Comparison of ENCODE assay signal across 8 cellular contexts in the genomic region with DNA sequence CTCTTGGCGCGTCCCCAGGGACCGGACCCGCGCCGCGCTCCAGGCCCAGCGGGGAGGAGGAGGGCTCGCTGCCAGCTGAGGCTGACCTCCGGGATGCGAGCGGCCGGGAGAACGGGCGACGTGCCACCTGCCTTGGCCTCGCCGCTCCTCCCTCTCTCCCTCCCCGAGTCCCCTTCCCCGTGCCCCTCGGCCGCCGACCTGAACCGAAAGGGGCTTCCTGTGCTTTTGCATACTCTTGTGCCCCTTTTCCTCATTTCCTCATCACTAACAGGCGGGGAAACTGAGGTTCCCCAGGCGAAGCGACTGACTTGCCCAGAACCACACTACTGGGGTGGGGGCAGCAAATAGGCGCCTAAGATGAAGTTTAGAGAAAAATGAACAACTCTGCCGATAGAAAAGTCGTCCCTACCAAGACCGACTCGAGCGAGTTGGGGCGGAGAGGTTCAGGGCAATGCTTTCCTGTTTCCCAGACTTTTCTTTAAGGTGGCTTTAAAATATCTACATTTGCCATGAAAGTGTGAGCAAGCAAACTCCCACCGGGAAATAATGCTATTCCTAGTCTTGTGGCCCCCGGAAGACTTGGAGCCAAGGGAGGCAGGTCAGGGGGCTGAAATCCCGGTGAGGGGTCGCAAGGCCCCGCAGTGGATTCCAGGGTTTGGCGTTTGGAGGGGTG. TPM values are rescaled to one million over a fixed set of nuclear protein-coding genes. Genes with fewer than 3 reads are reported as not detected.
DNase-seq lines count a peak whose midpoint lies in the region; ATAC-seq and TF ChIP-seq lines count a peak whose summit lies in the region.

No MANE protein-coding gene starts in this region.

- H3F3A ChIP-seq in GM23338 (replicated peaks; ENCODE audit: low read depth), result peaks cover 3% of the 10 kb centered on the region; the same call in 1 of the 2 replicates

- H3K9me2 ChIP-seq in GM23338 (ENCODE audit: insufficient read depth), result no peaks in the 10 kb centered on the region

- H3K4me3 Mint-ChIP-seq in GM23338, result peak overlapping the region; percentile 92
- H3K4me3 Mint-ChIP-seq in T-cell, result peak overlapping the region; percentile 90 to 93 (median 91)
- H3K4me3 Mint-ChIP-seq in neural crest cell, result peak overlapping the region; percentile 99

- H2AFZ ChIP-seq in GM23338, result peak overlapping the region; percentile 98

- H3K4me3 ChIP-seq in AG09309 (ENCODE audit: control insufficient read depth, low read depth, low read length) (peak overlapping the region; percentile 47), GM23338 (peak overlapping the region; percentile 92)

- peaks cover 28% of the 10 kb centered on the region for H3K36me3 Mint-ChIP-seq in GM23338 (ENCODE audit: low read depth)
- H3K36me3 Mint-ChIP-seq in T-cell, result peaks cover 27% of the 10 kb centered on the region
- peaks cover 3% of the 10 kb centered on the region for H3K36me3 Mint-ChIP-seq in neural crest cell (ENCODE audit: low read depth)

- CTCF ChIA-PET in T-cell (lab: Charles Lee), result interaction anchor here (0.7 to 2.2 kb wide), 12 partner anchors 17 to 373 kb away, joined by 3 to 17 read pairs (median 4); a partner anchor contains a TSS

- POLR2A ChIA-PET in T-cell (lab: Charles Lee), result interaction anchor here (0.5 to 2.6 kb wide), 17 partner anchors 10 to 589 kb away, joined by 3 to 39 read pairs (median 3); a partner anchor contains a TSS

- DNase-seq in AG09309 (ENCODE audit: low read depth) (no peak), GM23338 (ENCODE audit: low spot score) (no peak), T-cell (peak in 14 of 34 experiments; percentile 31 to 59 (median 40)), epithelial cell of prostate (ENCODE audit: low read depth, low spot score) (no peak), neural crest cell (ENCODE audit: low read depth, low spot score) (no peak), DMS79 (lab: John Stamatoyannopoulos, UW) (no peak)

- H3K27ac Mint-ChIP-seq in GM23338 (no peak overlapping the region; the same call in 1 of the 2 replicates), T-cell (peak overlapping the region; percentile 99), neural crest cell (ENCODE audit: unreplicated experiment) (peak overlapping the region; percentile 97)

- H3K27ac ChIP-seq in GM23338 (ENCODE audit: low read depth) (peak overlapping the region; percentile 90), epithelial cell of prostate (peak overlapping the region; percentile 96)

- peaks cover 41% of the 10 kb centered on the region for H3K27me3 ChIP-seq in GM23338 (ENCODE audit: insufficient read depth)

- peaks cover 15% of the 10 kb centered on the region for H3K4me1 ChIP-seq in GM23338 (ENCODE audit: insufficient read depth)

- H3K4me2 ChIP-seq in GM23338, result peak overlapping the region; percentile 100

- peak; percentile 1 for ATAC-seq in GM23338
- peak; percentile 7 to 14 (median 12) for ATAC-seq in T-cell (replicated peaks in 1 of 4)
- no peak for ATAC-seq in HG02798 (IDR thresholded peaks at IDR 0.05; ENCODE audit: poor library complexity, unreplicated experiment)
- no peak for ATAC-seq in HG02610 (IDR thresholded peaks at IDR 0.05; ENCODE audit: unreplicated experiment)

- no peak for TF ChIP-seq CTCF in AG09309 (IDR thresholded peaks at IDR 0.05; ENCODE audit: control insufficient read depth, insufficient read depth, low read depth, low read length, missing control alignments)
- no peak for TF ChIP-seq CTCF in GM23338 (conservative IDR thresholded peaks at IDR 0.05; ENCODE audit: low read depth in 2 of 2)
- no peak for TF ChIP-seq CTCF in neural crest cell (conservative IDR thresholded peaks at IDR 0.05)

- H3K79me2 ChIP-seq in GM23338 (replicated peaks; ENCODE audit: insufficient read depth), result peaks cover 9% of the 10 kb centered on the region; the same call in 1 of the 2 replicates

- peaks cover 2% of the 10 kb centered on the region; the same call in 1 of the 3 replicates for H3K9me3 Mint-ChIP-seq in GM23338
- H3K9me3 Mint-ChIP-seq in T-cell, result no peaks in the 10 kb centered on the region
- H3K9me3 Mint-ChIP-seq in neural crest cell, result no peaks in the 10 kb centered on the region

- peaks cover 17% of the 10 kb centered on the region; the same call in 2 of the 3 replicates for H3K4me1 Mint-ChIP-seq in GM23338
- peaks cover 60 to 71% (median 68%) of the 10 kb centered on the region in 3 donors for H3K4me1 Mint-ChIP-seq in T-cell
- peaks cover 44% of the 10 kb centered on the region for H3K4me1 Mint-ChIP-seq in neural crest cell

- peaks cover 39% of the 10 kb centered on the region for H3K27me3 Mint-ChIP-seq in GM23338 (ENCODE audit: insufficient read depth, low read depth, poor library complexity)
- H3K27me3 Mint-ChIP-seq in T-cell, result no peaks in the 10 kb centered on the region
- H3K27me3 Mint-ChIP-seq in neural crest cell (ENCODE audit: low read depth), result peaks cover 4% of the 10 kb centered on the region

- peaks cover 17% of the 10 kb centered on the region; the same call in 1 of the 2 replicates for H4K20me1 ChIP-seq in GM23338 (replicated peaks; ENCODE audit: insufficient read depth)

- H3K36me3 ChIP-seq in GM23338 (ENCODE audit: insufficient read depth), result peaks cover 4% of the 10 kb centered on the region; the same call in 1 of the 2 replicates

TF ChIP-seq in GM23338, 12 proteins besides CTCF, POLR2A, EP300 and RAD21:
- TF ChIP-seq CREB1 (CRISPR knock-in tag; IDR thresholded peaks at IDR 0.05; ENCODE audit: low read depth), result peak; percentile 67
- TF ChIP-seq NANOG (IDR thresholded peaks at IDR 0.05; ENCODE audit: borderline replicate concordance), result no peak

RNA-seq across cellular contexts. Expression of a gene that starts 0.6 kb away (rescaled TPM):
- 12.8 and 17.2 TPM in 2 replicates for total RNA-seq in GM23338 (2014; rRNA removed; shearing (Covaris generic))
- 8.7 and 9.7 TPM in 2 replicates for polyA plus RNA-seq in GM23338 (2016; fragmentation: Nextera tagmentation; extraction: Ambion mirVana)
- total RNA-seq in T-cell (1,000 to 10,000 TPM in 2 of 5 donors, 10 to 100 TPM in 3; 22.6 to 1,564 (median 28.9) TPM), neural crest cell (20.6 and 20.9 TPM in 2 replicates)

Comparison
In these comparisons a context has a peak if more than half of its experiments do, and no peak if none do; other contexts are left out.
1. ATAC-seq: peak in GM23338 (single experiment) and T-cell (4 of 4); none in HG02798 (single experiment) and HG02610 (single experiment).
2. Peak in every context shown above with its lines, with median percentiles within 50 percentile points of each other: H3K4me3 Mint-ChIP-seq.